In the genomic region with DNA sequence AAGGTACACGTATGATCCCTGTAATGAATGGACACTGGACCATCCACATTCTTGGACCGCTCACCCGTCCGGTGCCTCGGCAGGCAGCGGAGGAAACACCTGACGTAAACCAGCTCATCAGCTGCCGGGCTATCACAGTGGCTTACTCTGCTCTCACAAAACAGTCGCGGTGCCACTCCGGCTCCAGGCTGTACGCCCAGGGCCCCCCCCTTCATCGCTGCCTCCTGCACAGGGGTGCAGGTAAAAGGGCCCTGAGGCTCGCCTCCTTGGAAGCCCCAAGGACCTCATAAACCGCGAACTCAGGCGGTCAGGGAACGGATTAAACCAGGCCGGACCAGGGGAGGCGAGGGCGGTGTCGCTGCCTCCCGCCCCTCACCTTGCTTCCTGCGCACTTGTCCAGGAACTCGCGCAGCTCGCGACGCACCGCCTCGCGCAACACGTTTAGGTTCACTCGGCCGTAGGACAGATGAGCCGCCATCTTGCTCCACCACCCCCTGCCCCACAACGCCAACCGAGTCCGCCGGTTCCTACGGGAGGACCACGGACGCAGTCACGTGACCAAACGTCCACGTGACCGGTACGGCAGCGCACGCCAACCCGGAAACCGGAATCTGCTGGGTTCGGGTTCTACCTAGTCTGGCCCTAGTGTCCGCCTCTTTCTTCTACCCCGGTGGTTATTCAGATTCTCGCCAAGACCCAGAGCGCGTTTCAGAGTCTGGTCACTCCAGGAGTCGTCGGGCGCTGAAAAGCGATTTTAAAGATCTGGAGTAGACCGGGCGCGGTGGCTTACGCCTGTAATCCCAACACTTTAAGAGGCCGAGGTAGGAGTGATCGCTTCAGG, we compare ENCODE assay signal across 8 cellular contexts. TPM values are rescaled to one million over a fixed set of nuclear protein-coding genes. Genes with fewer than 3 reads are reported as not detected.
DNase-seq lines count a peak whose midpoint lies in the region; ATAC-seq, FAIRE-seq and TF ChIP-seq lines count a peak whose summit lies in the region.

A gene (minus strand): TSS at position 564 of the 841 bp plus-strand sequence. CDS start 86 bp downstream, at position 478.

- H3K4me1 Mint-ChIP-seq in endothelial cell (ENCODE audit: unreplicated experiment), result peaks cover 11% of the 10 kb centered on the region

- TF ChIP-seq CTCF in D721Med (IDR thresholded peaks at IDR 0.05; ENCODE audit: insufficient read depth, missing control alignments) (no peak), OCI-LY3 (IDR thresholded peaks at IDR 0.05; ENCODE audit: low read depth, low read length) (no peak), endothelial cell (IDR thresholded peaks at IDR 0.05; ENCODE audit: unreplicated experiment) (no peak)

- H3K27me3 Mint-ChIP-seq in endothelial cell (ENCODE audit: unreplicated experiment), result peaks cover 16% of the 10 kb centered on the region

- H3K27ac Mint-ChIP-seq in endothelial cell (ENCODE audit: unreplicated experiment), result peak within 1 kb of the TSS; percentile 100

- peaks cover 11% of the 10 kb centered on the region for H3K4me1 ChIP-seq in OCI-LY3 (ENCODE audit: low read length)
- peaks cover 5% of the 10 kb centered on the region for H3K4me1 ChIP-seq in mesodermal cell (ENCODE audit: control insufficient read depth, insufficient read depth, low read length, poor library complexity, severe bottlenecking)

- ATAC-seq in GM21526 (IDR thresholded peaks at IDR 0.05; ENCODE audit: low FRiP score, unreplicated experiment), result peak; percentile 85

- H3K4me3 ChIP-seq in OCI-LY3 (ENCODE audit: low read length), result peak within 1 kb of the TSS; percentile 89
- peak within 1 kb of the TSS; percentile 85 for H3K4me3 ChIP-seq in mesodermal cell (ENCODE audit: extremely low read depth, insufficient read depth, low read length, poor library complexity, severe bottlenecking)

- H3K27ac ChIP-seq in OCI-LY3 (ENCODE audit: low read length), result peak within 1 kb of the TSS; percentile 67
- H3K27ac ChIP-seq in mesodermal cell (ENCODE audit: low read depth, low read length, severe bottlenecking), result peak within 1 kb of the TSS; percentile 81

- WGBS in mesodermal cell (ENCODE audit: insufficient coverage in 2 of 2), 2 experiments, result 0 to 1% methylated on average over 54 to 58 of the region's 68 CpGs

- H3K4me2 ChIP-seq in OCI-LY3 (ENCODE audit: low read length), result peak within 1 kb of the TSS; percentile 92

- H3K4me3 Mint-ChIP-seq in endothelial cell (ENCODE audit: unreplicated experiment), result peak within 1 kb of the TSS; percentile 99

- H3K9me3 Mint-ChIP-seq in endothelial cell (ENCODE audit: unreplicated experiment), result peaks cover 5% of the 10 kb centered on the region

- FAIRE-seq in D721Med (lab: Jason Lieb, UNC), result no peak

- peak within 1 kb of the TSS; percentile 87 for H2AFZ ChIP-seq in OCI-LY3 (ENCODE audit: low read depth, low read length)

- peaks cover 12% of the 10 kb centered on the region for H3K79me2 ChIP-seq in OCI-LY3 (ENCODE audit: low read length)

- DNase-seq in D721Med (ENCODE audit: insufficient read length, low spot score) (peak; percentile 91), HuH-7.5 (ENCODE audit: low spot score) (peak; percentile 79), endothelial cell (ENCODE audit: low spot score) (peak; percentile 97)
- DNase-seq in activated CD8-positive, alpha-beta memory T cell treated with anti-CD3 and anti-CD28 coated beads, Interleukin-2, amount 50 U/mL, for 48 hours, result peak; percentile 99
- peak; percentile 91 for DNase-seq in stimulated activated CD8-positive, alpha-beta memory T cell treated with anti-CD3 and anti-CD28 coated beads, Interleukin-15, amount 100 ng/mL, for 24 hours (ENCODE audit: low read depth)

- peak within 1 kb of the TSS; percentile 79 for H3K9ac ChIP-seq in OCI-LY3 (ENCODE audit: low read length)

- no peaks in the 10 kb centered on the region for H3K27me3 ChIP-seq in OCI-LY3 (ENCODE audit: low read depth, low read length)

- H3K9me3 ChIP-seq in OCI-LY3 (ENCODE audit: insufficient read depth, low read length), result no peaks in the 10 kb centered on the region
- H3K9me3 ChIP-seq in mesodermal cell (ENCODE audit: control insufficient read depth, low read length), result no peaks in the 10 kb centered on the region

- H3K36me3 Mint-ChIP-seq in endothelial cell (ENCODE audit: low read depth, unreplicated experiment), result peaks cover 14% of the 10 kb centered on the region

- H3K36me3 ChIP-seq in OCI-LY3 (replicated peaks; ENCODE audit: low read depth, low read length), result peaks cover 5% of the 10 kb centered on the region
- peaks cover 30% of the 10 kb centered on the region for H3K36me3 ChIP-seq in mesodermal cell (ENCODE audit: control insufficient read depth, insufficient read depth, low read length)

- H4K20me1 ChIP-seq in OCI-LY3 (ENCODE audit: insufficient read depth, low read length), result no peaks in the 10 kb centered on the region

RNA-seq across cellular contexts. Expression of the gene that starts here (rescaled TPM):
- 32.1 TPM for total RNA-seq in endothelial cell (ENCODE audit: unreplicated experiment)
- polyA plus RNA-seq in mesodermal cell (2013, experiment 1 of 2), result 34.9 TPM
- 37.0 TPM for polyA plus RNA-seq in mesodermal cell (2013, experiment 2 of 2)

Comparison
In these comparisons a context has a peak if more than half of its experiments do, and no peak if none do; other contexts are left out.
1. Peak in every context shown above with its lines: DNase-seq, ATAC-seq, H3K4me3 ChIP-seq and H3K27ac ChIP-seq.